Comparison of ENCODE assay signal across 2 cellular contexts in the genomic region with DNA sequence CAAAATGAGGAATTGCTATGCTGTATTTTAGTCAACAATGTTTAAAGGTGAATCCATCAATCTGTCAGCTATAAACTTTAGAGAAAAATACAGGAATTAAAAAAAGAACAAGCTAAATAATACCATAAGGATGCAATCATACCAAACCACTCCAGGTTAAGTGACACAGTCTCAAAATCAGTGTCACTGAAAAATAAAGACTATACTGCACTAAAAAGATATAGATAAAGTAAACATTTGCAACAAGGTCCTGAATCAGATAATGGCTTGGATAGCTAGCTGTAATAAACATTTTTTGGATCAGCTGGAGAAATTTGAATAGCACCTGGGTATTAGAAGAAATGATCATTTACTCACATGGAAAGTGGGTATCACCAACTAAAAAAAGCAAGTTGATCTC.
TF ChIP-seq lines count a peak whose summit lies in the region.

No MANE protein-coding gene starts in this region.

TF ChIP-seq in HepG2, 621 proteins besides CTCF, POLR2A, EP300 and RAD21:
- TF ChIP-seq ZNF605 (CRISPR knock-in tag; IDR thresholded peaks at IDR 0.05): no peak
- no peak for TF ChIP-seq BCL6 (CRISPR knock-in tag; IDR thresholded peaks at IDR 0.05)
- no peak for TF ChIP-seq PLSCR1 (CRISPR knock-in tag; IDR thresholded peaks at IDR 0.05; ENCODE audit: borderline replicate concordance)

TF ChIP-seq in GM12891, 5 proteins besides CTCF, POLR2A, EP300 and RAD21:
- TF ChIP-seq PAX5 (IDR thresholded peaks at IDR 0.05; ENCODE audit: insufficient read depth, low read length, severe bottlenecking) (no peak), POLR2AphosphoS5 (IDR thresholded peaks at IDR 0.05; ENCODE audit: low read depth, low read length) (no peak), SPI1 (IDR thresholded peaks at IDR 0.05; ENCODE audit: low read depth, low read length) (no peak), TAF1 (IDR thresholded peaks at IDR 0.05; ENCODE audit: low read depth, low read length) (no peak), POU2F2 (IDR thresholded peaks at IDR 0.05; ENCODE audit: low read depth, low read length) (no peak)
